Comparison of ENCODE assay signal across 9 cellular contexts in genomic region chr5:59769041-59769360, GRCh38.
DNase-seq lines count a peak whose midpoint lies in the region; ATAC-seq and TF ChIP-seq lines count a peak whose summit lies in the region.
"Had no signal": no experiment of that assay in that cellular context is flagged by ENCODE, and none has a peak within 500 bp of the region (broad histone marks: within the 10 kb centered on the region; RNA-seq: fewer than 3 reads in every experiment).

No MANE protein-coding gene starts in this region.

- H3K36me3 ChIP-seq in DOHH2 (ENCODE audit: control insufficient read depth, low read length) (no peaks in the 10 kb centered on the region), Peyer's patch (no peaks in the 10 kb centered on the region), psoas muscle (ENCODE audit: insufficient read depth in 1 of 2, low read depth in 1 of 2) (no peaks in the 10 kb centered on the region), testis (ENCODE audit: low read depth, missing control alignments) (no peaks in the 10 kb centered on the region)

- ATAC-seq in psoas muscle, result no peak
- ATAC-seq in HG03175 (IDR thresholded peaks at IDR 0.05; ENCODE audit: unreplicated experiment), result no peak
- ATAC-seq in HG02840 (IDR thresholded peaks at IDR 0.05; ENCODE audit: low FRiP score, unreplicated experiment), result no peak

- no peak for DNase-seq in Peyer's patch
- DNase-seq in fibroblast of peridontal ligament (ENCODE audit: extremely low read depth), result peak; percentile 23
- DNase-seq in psoas muscle, result no peak
- no peak for DNase-seq in testis
- no peak for DNase-seq in ecto neural progenitor cell (ENCODE audit: low spot score)
- DNase-seq: NCI-H2171 had no signal

- WGBS in psoas muscle, 3 donors, result 36 to 40% (median 40%) methylated on average over 1 of the region's 1 CpG
- 25 to 43% methylated on average over 1 of the region's 1 CpG for WGBS in testis, 2 donors

- H4K20me1 ChIP-seq in DOHH2 (ENCODE audit: control insufficient read depth, insufficient read depth, low read depth, low read length), result no peaks in the 10 kb centered on the region

- no peaks in the 10 kb centered on the region for H3K9me3 ChIP-seq in DOHH2 (ENCODE audit: control insufficient read depth, insufficient read depth, low read length)
- H3K9me3 ChIP-seq in Peyer's patch, result no peaks in the 10 kb centered on the region
- no peaks in the 10 kb centered on the region for H3K9me3 ChIP-seq in psoas muscle
- H3K9me3 ChIP-seq in testis, result no peaks in the 10 kb centered on the region

- H3F3A ChIP-seq in DOHH2 (ENCODE audit: control insufficient read depth, insufficient read depth), result no peaks in the 10 kb centered on the region

- TF ChIP-seq CTCF in DOHH2 (IDR thresholded peaks at IDR 0.05; ENCODE audit: low read depth, low read length, poor library complexity, severe bottlenecking) (no peak), Peyer's patch (IDR thresholded peaks at IDR 0.05) (no peak), psoas muscle (IDR thresholded peaks at IDR 0.05) (no peak), testis (IDR thresholded peaks at IDR 0.05) (no peak)

- H3K4me2 ChIP-seq in DOHH2 (ENCODE audit: low read length), result peak overlapping the region; percentile 86

- no peak overlapping the region for H3K27ac ChIP-seq in DOHH2 (ENCODE audit: low read depth, low read length)
- H3K27ac ChIP-seq in Peyer's patch, result peak overlapping the region in 3 of 4 donors; percentile 61 to 76 (median 73)
- H3K27ac ChIP-seq in psoas muscle, result no peak overlapping the region
- H3K27ac ChIP-seq in testis, result no peak overlapping the region

- no peaks in the 10 kb centered on the region for H3K79me2 ChIP-seq in DOHH2 (ENCODE audit: control insufficient read depth, low read length)

- H3K4me3 ChIP-seq in DOHH2 (ENCODE audit: low read length) (peak overlapping the region; percentile 76), Peyer's patch (peak overlapping the region; percentile 37 to 72 (median 54)), psoas muscle (peak overlapping the region; percentile 74), testis (peak overlapping the region in 1 of 2 donors; percentile 29)

- TF ChIP-seq POLR2A in Peyer's patch (IDR thresholded peaks at IDR 0.05) (no peak), testis (IDR thresholded peaks at IDR 0.05) (no peak)

- peaks cover 40% of the 10 kb centered on the region for H3K4me1 ChIP-seq in DOHH2 (ENCODE audit: control insufficient read depth, low read length)
- H3K4me1 ChIP-seq in Peyer's patch, result no peaks in the 10 kb centered on the region
- peaks cover 6% of the 10 kb centered on the region for H3K4me1 ChIP-seq in psoas muscle
- H3K4me1 ChIP-seq in testis, result peaks cover 6% of the 10 kb centered on the region

- H3K27me3 ChIP-seq in DOHH2 (ENCODE audit: control insufficient read depth, low read length) (peaks cover 29% of the 10 kb centered on the region), Peyer's patch (no peaks in the 10 kb centered on the region), psoas muscle (ENCODE audit: insufficient read depth in 3 of 3, low read length in 2 of 3) (peaks cover 0 to 22% (median 10%) of the 10 kb centered on the region in 3 donors), testis (no peaks in the 10 kb centered on the region)

- intact Hi-C loops in psoas muscle (cut with DNase I), result no loop called here
- intact Hi-C loops in testis (cut with DNase I; ENCODE audit: low total_unique reads), result no loop called here

- H3K9me2 ChIP-seq in DOHH2 (replicated peaks; ENCODE audit: control insufficient read depth, low read length), result no peaks in the 10 kb centered on the region

Comparison
In these comparisons a context has a peak if more than half of its experiments do, and no peak if none do; other contexts are left out.
1. H3K27ac ChIP-seq: peak in Peyer's patch (3 of 4); none in DOHH2 (single experiment), psoas muscle (single experiment) and testis (0 of 2).